In the genomic region with DNA sequence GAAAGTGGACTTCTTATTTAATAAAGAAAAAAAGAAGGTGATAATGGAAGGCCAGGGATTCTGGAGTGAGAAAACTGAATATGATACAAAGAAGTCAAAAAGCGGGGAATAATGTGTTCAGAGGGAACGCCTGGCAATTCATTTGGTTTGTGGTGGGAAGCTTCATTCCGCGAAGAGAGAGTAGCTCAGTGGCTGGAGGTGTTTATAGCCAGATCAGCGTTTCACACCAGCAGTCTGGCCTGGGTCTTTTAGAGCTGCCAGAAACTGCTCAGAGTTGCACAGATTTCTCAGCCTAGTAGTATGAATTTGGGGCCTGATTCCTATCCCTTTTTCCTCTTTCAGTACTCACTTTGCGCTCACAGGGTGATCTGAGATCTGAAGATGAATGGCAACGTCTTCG, we compare ENCODE assay signal across 20 cellular contexts.
DNase-seq lines count a peak whose midpoint lies in the region; ATAC-seq, FAIRE-seq and TF ChIP-seq lines count a peak whose summit lies in the region.
"Had no signal": no experiment of that assay in that cellular context is flagged by ENCODE, and none has a peak within 500 bp of the region (broad histone marks: within the 10 kb centered on the region; RNA-seq: fewer than 3 reads in every experiment).

No MANE protein-coding gene starts in this region.

- no peak overlapping the region for H3K9ac ChIP-seq in HepG2 (ENCODE audit: insufficient read depth, low read depth, low read length)

- CTCF ChIA-PET in HepG2 (lab: Yijun Ruan, JAX; ENCODE audit: low intra/inter-chr PET ratio, low total read pairs) = no interaction called here

- H3K9me3 Mint-ChIP-seq in neural crest cell = no peaks in the 10 kb centered on the region
- no peaks in the 10 kb centered on the region for H3K9me3 Mint-ChIP-seq in activated T-cell treated with anti-CD3 and anti-CD28 coated beads, Interleukin-2, amount 50 U/mL, for 72 hours

- no peak for TF ChIP-seq RAD21 in HepG2 (CRISPR knock-in tag; IDR thresholded peaks at IDR 0.05)

- H3K27me3 Mint-ChIP-seq in neural crest cell (ENCODE audit: low read depth) = no peaks in the 10 kb centered on the region
- peaks cover 4% of the 10 kb centered on the region for H3K27me3 Mint-ChIP-seq in activated T-cell treated with anti-CD3 and anti-CD28 coated beads, Interleukin-2, amount 50 U/mL, for 72 hours (ENCODE audit: low read depth)

- TF ChIP-seq CTCF in HepG2 (CRISPR knock-in tag; IDR thresholded peaks at IDR 0.05) (no peak), right lobe of liver (IDR thresholded peaks at IDR 0.05) (no peak), choroid plexus epithelial cell (conservative IDR thresholded peaks at IDR 0.05; ENCODE audit: low read depth, low read length) (no peak), neural crest cell (conservative IDR thresholded peaks at IDR 0.05) (no peak), testis (IDR thresholded peaks at IDR 0.05) (no peak)

- H3K36me3 Mint-ChIP-seq in neural crest cell (ENCODE audit: low read depth) = peaks cover 2% of the 10 kb centered on the region
- no peaks in the 10 kb centered on the region for H3K36me3 Mint-ChIP-seq in activated T-cell treated with anti-CD3 and anti-CD28 coated beads, Interleukin-2, amount 50 U/mL, for 72 hours (ENCODE audit: insufficient read depth in 2 of 2)
- H3K36me3 Mint-ChIP-seq: CD4-positive, CD25-positive, alpha-beta regulatory T cell had no signal

- H3K4me3 Mint-ChIP-seq in neural crest cell = no peak overlapping the region
- H3K4me3 Mint-ChIP-seq in activated T-cell treated with anti-CD3 and anti-CD28 coated beads, Interleukin-2, amount 50 U/mL, for 72 hours = no peak overlapping the region
- H3K4me3 Mint-ChIP-seq: CD4-positive, CD25-positive, alpha-beta regulatory T cell had no signal

- H4K20me1 ChIP-seq in HepG2 (ENCODE audit: insufficient read depth, low read length) = no peaks in the 10 kb centered on the region

- peaks cover 78% of the 10 kb centered on the region for H3K4me1 Mint-ChIP-seq in neural crest cell
- peaks cover 4% of the 10 kb centered on the region for H3K4me1 Mint-ChIP-seq in activated T-cell treated with anti-CD3 and anti-CD28 coated beads, Interleukin-2, amount 50 U/mL, for 72 hours (ENCODE audit: low read depth)
- H3K4me1 Mint-ChIP-seq: CD4-positive, CD25-positive, alpha-beta regulatory T cell had no signal

- POLR2A ChIA-PET in HepG2 (lab: Yijun Ruan, JAX) = no interaction called here

- H3K79me2 ChIP-seq in HepG2 (ENCODE audit: insufficient read depth, low read length) = no peaks in the 10 kb centered on the region

- peak overlapping the region; percentile 9 for H3K27ac Mint-ChIP-seq in neural crest cell (ENCODE audit: unreplicated experiment)
- H3K27ac Mint-ChIP-seq in activated T-cell treated with anti-CD3 and anti-CD28 coated beads, Interleukin-2, amount 50 U/mL, for 72 hours = no peak overlapping the region
- H3K27ac Mint-ChIP-seq: CD4-positive, CD25-positive, alpha-beta regulatory T cell had no signal

- no peak for FAIRE-seq in HepG2 (lab: Jason Lieb, UNC)
- FAIRE-seq: frontal cortex, GM12891 had no signal

- H3K9me3 ChIP-seq in HepG2 (ENCODE audit: low read length) = no peaks in the 10 kb centered on the region
- H3K9me3 ChIP-seq in right lobe of liver = no peaks in the 10 kb centered on the region
- no peaks in the 10 kb centered on the region for H3K9me3 ChIP-seq in testis
- H3K9me3 ChIP-seq: ovary had no signal

- no peaks in the 10 kb centered on the region for H3K36me3 ChIP-seq in HepG2 (replicated peaks in 1 of 2; ENCODE audit: control insufficient read depth in 1 of 2, insufficient read depth in 2 of 2, low read length in 2 of 2)
- H3K36me3 ChIP-seq in right lobe of liver = no peaks in the 10 kb centered on the region
- H3K36me3 ChIP-seq in testis (ENCODE audit: low read depth, missing control alignments) = no peaks in the 10 kb centered on the region
- H3K36me3 ChIP-seq: ovary had no signal

- DNase-seq in HepG2 (ENCODE audit: low spot score) (no peak), right lobe of liver (no peak), choroid plexus epithelial cell (ENCODE audit: low read depth) (peak; percentile 48), neural crest cell (ENCODE audit: low read depth, low spot score) (no peak), testis (no peak)
- DNase-seq in activated T-cell treated with anti-CD3 and anti-CD28 coated beads, Interleukin-2, amount 50 U/mL, for 72 hours = no peak
- no peak for DNase-seq in activated CD4-positive, alpha-beta T cell treated with anti-CD3 and anti-CD28 coated beads, Interleukin-2, amount 50 U/mL, for 4 hours
- DNase-seq: activated effector memory CD4-positive, alpha-beta T cell treated with Interleukin-2 at 50 U/mL for 16 hours; amniotic stem cell; CD4-positive, CD25-positive, alpha-beta regulatory T cell; DMS153; NCI-H1436; NCI-H774; ovary; stimulated activated CD8-positive, alpha-beta memory T cell treated with anti-CD3 and anti-CD28 coated beads, Interleukin-4, amount 100 ng/mL, for 48 hours had no signal

- H3K4me1 ChIP-seq in HepG2 (ENCODE audit: insufficient read depth, low read length) = no peaks in the 10 kb centered on the region
- no peaks in the 10 kb centered on the region for H3K4me1 ChIP-seq in right lobe of liver
- peaks cover 2% of the 10 kb centered on the region for H3K4me1 ChIP-seq in testis

- H3K4me3 ChIP-seq in HepG2 (replicated peaks in 1 of 3; ENCODE audit: insufficient read depth in 1 of 3, low read depth in 2 of 3, low read length in 3 of 3) (no peak overlapping the region), right lobe of liver (no peak overlapping the region), choroid plexus epithelial cell (ENCODE audit: low read depth, low read length) (no peak overlapping the region), testis (no peak overlapping the region)
- H3K4me3 ChIP-seq: coronary artery, ovary, skin epidermis had no signal

- in situ Hi-C loops in HepG2 (cut with HindIII; ENCODE audit: extremely low pct_ligation_motif_present, low pct_unique_long_range_greater_than_20kb) = no loop called here

- no peak overlapping the region for H2AFZ ChIP-seq in HepG2 (ENCODE audit: low read length)

- H3K27ac ChIP-seq in HepG2 (ENCODE audit: extremely low read length, insufficient read depth, low read length) (no peak overlapping the region), right lobe of liver (no peak overlapping the region), testis (no peak overlapping the region)
- H3K27ac ChIP-seq: ovary had no signal

- intact Hi-C loops in HepG2 (cut with micrococcal nuclease; ENCODE audit: unreplicated experiment) = no loop called here
- intact Hi-C loops in right lobe of liver (cut with DNase I) = no loop called here
- intact Hi-C loops in testis (cut with DNase I; ENCODE audit: low total_unique reads) = no loop called here

- H3K27me3 ChIP-seq in HepG2 (ENCODE audit: control insufficient read depth in 1 of 2, insufficient read depth in 2 of 2, low read length in 2 of 2) = peaks cover 0 to 20% of the 10 kb centered on the region in 2 experiments; a peak in 3 of 5 replicates
- no peaks in the 10 kb centered on the region for H3K27me3 ChIP-seq in right lobe of liver
- H3K27me3 ChIP-seq in testis = no peaks in the 10 kb centered on the region
- H3K27me3 ChIP-seq: ovary had no signal

- 35% methylated on average over 8 of the region's 8 CpGs for WGBS in HepG2 (ENCODE audit: low lambda C conversion rate)
- 81% methylated on average over 5 of the region's 8 CpGs for WGBS in right lobe of liver (ENCODE audit: insufficient coverage, low coverage, low lambda C conversion rate, missing lambda C conversion rate)
- WGBS in testis, 2 donors = 77 to 80% methylated on average over 8 of the region's 8 CpGs

- TF ChIP-seq EP300 in HepG2 (IDR thresholded peaks at IDR 0.05; ENCODE audit: low read depth in 2 of 2, low read length in 2 of 2) (no peak), HepG2 (CRISPR knock-in tag; IDR thresholded peaks at IDR 0.05; ENCODE audit: borderline replicate concordance) (no peak)

- no TSS peak for BruUV-seq in HepG2 (replicated peaks; lab: Mats Ljungman, UMichigan)

- ATAC-seq in HepG2 = no peak
- ATAC-seq in right lobe of liver = no peak
- ATAC-seq in activated T-cell treated with anti-CD3 and anti-CD28 coated beads, Interleukin-2, amount 50 U/mL, for 72 hours (replicated peaks in 1 of 2) = no peak
- no peak for ATAC-seq in HG03025 (IDR thresholded peaks at IDR 0.05; ENCODE audit: low FRiP score, unreplicated experiment)

- TF ChIP-seq POLR2A in HepG2 (IDR thresholded peaks at IDR 0.05; ENCODE audit: insufficient read depth in 1 of 2, low read depth in 2 of 2, low read length in 2 of 2) (no peak), right lobe of liver (IDR thresholded peaks at IDR 0.05) (no peak), testis (IDR thresholded peaks at IDR 0.05) (no peak)

- no peak overlapping the region for H3K4me2 ChIP-seq in HepG2 (ENCODE audit: low read depth, low read length)

TF ChIP-seq in HepG2, 621 proteins besides CTCF, POLR2A, EP300 and RAD21:
- TF ChIP-seq ZNF292 (CRISPR knock-in tag; IDR thresholded peaks at IDR 0.05; ENCODE audit: borderline replicate concordance, low read depth) (no peak), MAFK (conservative IDR thresholded peaks at IDR 0.05 in 1 of 2, IDR thresholded peaks at IDR 0.05 in 1 of 2; ENCODE audit: low read length in 2 of 2) (0 out of 4 replicates have a peak, but pooled peaks have one; percentile 1 to 4), ZNF740 (CRISPR knock-in tag; IDR thresholded peaks at IDR 0.05) (no peak)
